In genomic region chr1:212097360-212097759, GRCh38 we compare ENCODE assay signal across 22 cellular contexts.
"Had no signal": no experiment of that assay in that cellular context is flagged by ENCODE, and none has a peak within 500 bp of the region (broad histone marks: within the 10 kb centered on the region; RNA-seq: fewer than 3 reads in every experiment).

No MANE protein-coding gene starts in this region.

- H3K9ac ChIP-seq: KMS-11 had no signal

- H3K9me3 ChIP-seq: SJSA1 had no signal

- H3K4me1 ChIP-seq: SJSA1 had no signal

- H3K27me3 ChIP-seq: SJSA1 had no signal

- FAIRE-seq: RCC 7860 had no signal

- H3K4me3 ChIP-seq: SJSA1, SK-N-MC had no signal

- H3K27ac ChIP-seq: KMS-11, SJSA1, SK-N-MC had no signal

- H3K4me2 ChIP-seq: KMS-11 had no signal

- DNase-seq: IMR-90, Kasumi-1, MM.1S, NCI-H1092 treated with DMSO at 0.1 percent for 48 hours, NCI-H1436, NCI-H187, NCI-H2029, NCI-H2081 treated with DMSO at 0.1 percent for 48 hours, NCI-H2171, NCI-H226, NCI-H446, NCI-H510A, NCI-H524 treated with DMSO at 0.1 percent for 48 hours, NCI-H69, NCI-H774, Right ventricle myocardium superior, RPMI8226, SIG-M5 had no signal
